Comparison of ENCODE assay signal across 11 cellular contexts in the genomic region with DNA sequence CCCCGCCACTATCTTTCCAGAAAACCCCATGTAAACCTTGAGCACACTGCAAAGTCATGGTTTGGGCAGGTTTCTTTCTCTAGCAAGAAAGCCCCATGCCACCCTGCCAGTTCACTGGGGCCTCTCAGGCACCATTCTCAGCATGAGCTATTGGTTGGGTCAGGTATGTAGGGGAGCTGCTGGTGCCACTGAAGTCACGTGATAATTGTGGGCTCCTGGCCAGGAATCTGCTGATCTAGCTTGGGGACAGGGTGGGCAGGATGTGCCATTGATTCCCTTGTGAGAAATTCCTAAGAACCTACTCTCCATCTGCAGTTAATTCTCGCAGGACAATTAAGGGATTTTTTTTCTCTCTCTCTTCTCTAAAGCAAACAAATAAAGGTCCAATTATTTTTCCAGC. TPM values are rescaled to one million over a fixed set of nuclear protein-coding genes. Genes with fewer than 3 reads are reported as not detected.
"Had no signal": no experiment of that assay in that cellular context is flagged by ENCODE, and none has a peak within 500 bp of the region (broad histone marks: within the 10 kb centered on the region; RNA-seq: fewer than 3 reads in every experiment).

No MANE protein-coding gene starts in this region.

- H3K36me3 ChIP-seq: brain microvascular endothelial cell, left ventricle myocardium inferior, vagina had no signal

- H3K9ac ChIP-seq: parathyroid adenoma had no signal

- DNase-seq: activated B cell treated with CpG ODN at 0.5 μM for 24 hours; activated CD4-positive, alpha-beta T cell treated with anti-CD3 and anti-CD28 coated beads, Interleukin-2, amount 10 ng/mL, durations not matched to agents 7 days and 5 days; activated T-cell treated with anti-CD3 and anti-CD28 coated beads, Interleukin-2, amount 50 U/mL, for 1 hour; amygdala; effector memory CD4-positive, alpha-beta T cell; kidney; left ventricle myocardium inferior had no signal

- H3K27me3 ChIP-seq: brain microvascular endothelial cell, vagina had no signal

- H3K27ac ChIP-seq: brain microvascular endothelial cell, left ventricle myocardium inferior, parathyroid adenoma, skin epidermis, vagina had no signal

- H3K79me2 ChIP-seq: parathyroid adenoma had no signal

- H3K9me3 ChIP-seq: left ventricle myocardium inferior, vagina had no signal

- H3K4me1 ChIP-seq: left ventricle myocardium inferior, parathyroid adenoma, vagina had no signal

- H3K4me3 ChIP-seq: left ventricle myocardium inferior, skin epidermis, vagina had no signal

- H2AFZ ChIP-seq: parathyroid adenoma had no signal

RNA-seq across cellular contexts. Expression of a gene that starts 26.5 kb away (rescaled TPM):
- total RNA-seq: activated B cell treated with CpG ODN at 0.5 μM for 24 hours; activated CD4-positive, alpha-beta T cell treated with anti-CD3 and anti-CD28 coated beads, Interleukin-2, amount 10 ng/mL, durations not matched to agents 7 days and 5 days had no signal
